Comparison of ENCODE assay signal across 8 cellular contexts in genomic region chr6:111824608-111825337, GRCh38. TPM values are rescaled to one million over a fixed set of nuclear protein-coding genes. Genes with fewer than 3 reads are reported as not detected.
A peak's percentile ranks its signal among the peaks of the same experiment; 100 is the strongest.
DNase-seq lines count a peak whose midpoint lies in the region; ATAC-seq and TF ChIP-seq lines count a peak whose summit lies in the region.

No MANE protein-coding gene starts in this region.

- H3K9me3 ChIP-seq in CD8-positive, alpha-beta memory T cell (ENCODE audit: low read length): no peaks in the 10 kb centered on the region
- no peaks in the 10 kb centered on the region for H3K9me3 ChIP-seq in hepatocyte (ENCODE audit: low read depth)

- H3K79me2 ChIP-seq in hepatocyte: peaks cover 20% of the 10 kb centered on the region

- H3K4me1 Mint-ChIP-seq in CD8-positive, alpha-beta memory T cell: peaks cover 71 to 72% (median 72%) of the 10 kb centered on the region in 3 donors

- peaks cover 2% of the 10 kb centered on the region for H4K20me1 ChIP-seq in hepatocyte (ENCODE audit: insufficient read depth, poor library complexity, severe bottlenecking)

- H3K27ac Mint-ChIP-seq in CD8-positive, alpha-beta memory T cell: peak overlapping the region; percentile 72 to 97 (median 89)

- POLR2A ChIA-PET in CD8-positive, alpha-beta memory T cell (lab: Charles Lee): interaction anchor here (0.7 to 2.5 kb wide), 8 partner anchors 8 to 49 kb away, joined by 3 to 11 read pairs (median 4); partner anchors contain the start of gene FYN
- POLR2A ChIA-PET in RWPE1 (lab: Yijun Ruan, JAX; ENCODE audit: low non-redundant PET): interaction anchor here (0.5 kb wide), 1 partner anchor 17 kb away, joined by 3 read pairs; no protein-coding TSS in a partner anchor

- peak overlapping the region; percentile 29 to 64 (median 38) for H3K4me3 Mint-ChIP-seq in CD8-positive, alpha-beta memory T cell

- no peak overlapping the region for H3K4me2 ChIP-seq in hepatocyte

- H3K9me3 Mint-ChIP-seq in CD8-positive, alpha-beta memory T cell: no peaks in the 10 kb centered on the region

- DNase-seq in CD8-positive, alpha-beta memory T cell: no peak
- no peak for DNase-seq in hepatocyte (ENCODE audit: low spot score)
- DNase-seq in SKM-1 treated with dmso at 0.1 percent for 144 hours (lab: John Stamatoyannopoulos, UW; ENCODE audit: unreplicated experiment): no peak
- no peak for DNase-seq in RKO (ENCODE audit: low spot score)
- DNase-seq in midbrain (lab: John Stamatoyannopoulos, UW): no peak
- DNase-seq in RWPE1 (ENCODE audit: low spot score): no peak

- WGBS in hepatocyte (ENCODE audit: low lambda C conversion rate, missing lambda C conversion rate): 78% methylated on average over 4 of the region's 4 CpGs

- ATAC-seq in GM21447 (IDR thresholded peaks at IDR 0.05; ENCODE audit: unreplicated experiment) (peak; percentile 92), HG03520 (IDR thresholded peaks at IDR 0.05; ENCODE audit: unreplicated experiment) (peak; percentile 87)

- CTCF ChIA-PET in CD8-positive, alpha-beta memory T cell (lab: Charles Lee): interaction anchor here (1.7 to 3.3 kb wide), 5 partner anchors 13 to 61 kb away, joined by 5 to 15 read pairs (median 8); partner anchors contain the start of gene FYN
- CTCF ChIA-PET in RWPE1 (lab: Yijun Ruan, JAX): no interaction called here

- peaks cover 56% of the 10 kb centered on the region for H3K4me1 ChIP-seq in CD8-positive, alpha-beta memory T cell (ENCODE audit: insufficient read depth, low read length)
- H3K4me1 ChIP-seq in hepatocyte (ENCODE audit: insufficient read depth): peaks cover 10% of the 10 kb centered on the region

- no peaks in the 10 kb centered on the region for H3K27me3 ChIP-seq in CD8-positive, alpha-beta memory T cell (ENCODE audit: insufficient read depth, low read length, poor library complexity, severe bottlenecking)
- no peaks in the 10 kb centered on the region for H3K27me3 ChIP-seq in hepatocyte

- TF ChIP-seq CTCF in hepatocyte (IDR thresholded peaks at IDR 0.05; ENCODE audit: poor library complexity) (no peak), RWPE1 (conservative IDR thresholded peaks at IDR 0.05; ENCODE audit: low read depth) (no peak)

- no peak overlapping the region for H2AFZ ChIP-seq in hepatocyte

- peaks cover 0 to 1% of the 10 kb centered on the region in 2 donors for H3K27me3 Mint-ChIP-seq in CD8-positive, alpha-beta memory T cell

- H3K36me3 Mint-ChIP-seq in CD8-positive, alpha-beta memory T cell: peaks cover 0 to 35% (median 1%) of the 10 kb centered on the region in 3 donors

- H3K9me2 ChIP-seq in hepatocyte (replicated peaks; ENCODE audit: insufficient read depth): no peaks in the 10 kb centered on the region

- H3K4me3 ChIP-seq in CD8-positive, alpha-beta memory T cell (ENCODE audit: low read length): no peak overlapping the region
- no peak overlapping the region for H3K4me3 ChIP-seq in hepatocyte

- peaks cover 6% of the 10 kb centered on the region for H3K36me3 ChIP-seq in CD8-positive, alpha-beta memory T cell (ENCODE audit: insufficient read depth, low read length)
- no peaks in the 10 kb centered on the region for H3K36me3 ChIP-seq in hepatocyte (replicated peaks; ENCODE audit: insufficient read depth, low read depth)

- H3K27ac ChIP-seq in CD8-positive, alpha-beta memory T cell (ENCODE audit: low read depth, low read length): no peak overlapping the region
- peak overlapping the region; percentile 80 for H3K27ac ChIP-seq in hepatocyte
- no peak overlapping the region for H3K27ac ChIP-seq in RWPE1

RNA-seq across cellular contexts. Expression of gene FYN, which starts 48.5 kb away (rescaled TPM):
- total RNA-seq in CD8-positive, alpha-beta memory T cell: 100 to 1,000 TPM; 481 to 491 TPM
- 611 TPM for polyA plus RNA-seq in CD8-positive, alpha-beta memory T cell
- 40.0 and 65.7 TPM in 2 replicates for total RNA-seq in hepatocyte
- 63.7 and 70.1 TPM in 2 replicates for polyA plus RNA-seq in hepatocyte
